Comparison of ENCODE assay signal across 9 cellular contexts in genomic region chr7:94301024-94301588, GRCh38.
DNase-seq lines count a peak whose midpoint lies in the region; ATAC-seq, FAIRE-seq and TF ChIP-seq lines count a peak whose summit lies in the region.
"Had no signal": no experiment of that assay in that cellular context is flagged by ENCODE, and none has a peak within 500 bp of the region (broad histone marks: within the 10 kb centered on the region; RNA-seq: fewer than 3 reads in every experiment).

No MANE protein-coding gene starts in this region.

- H3K36me3 Mint-ChIP-seq in WTC11: peaks cover 4% of the 10 kb centered on the region; the same call in 1 of the 2 replicates

- CTCF ChIA-PET in WTC11 (lab: Charles Lee): interaction anchor here (0.6 to 11.6 kb wide), 9 partner anchors 10 to 1389 kb away, joined by 3 to 142 read pairs (median 4); partner anchors contain the start of gene COL1A2

- no peaks in the 10 kb centered on the region for H3K9me3 ChIP-seq in right atrium auricular region

- no peaks in the 10 kb centered on the region for H3K36me3 ChIP-seq in right atrium auricular region

- peaks cover 0 to 20% of the 10 kb centered on the region in 2 donors for H3K4me1 ChIP-seq in right atrium auricular region

- FAIRE-seq in H54 (lab: Jason Lieb, UNC): peak; percentile 94

- H3K4me3 ChIP-seq in right atrium auricular region (no peak overlapping the region), skeletal muscle cell (ENCODE audit: low read depth, low read length) (peak overlapping the region; percentile 12)

- TF ChIP-seq CTCF in WTC11 (IDR thresholded peaks at IDR 0.05) (no peak), right atrium auricular region (IDR thresholded peaks at IDR 0.05) (no peak)

- no peaks in the 10 kb centered on the region for H3K27me3 Mint-ChIP-seq in WTC11 (ENCODE audit: low read depth)

- H3K4me1 Mint-ChIP-seq in WTC11: peaks cover 47% of the 10 kb centered on the region

- H3K27ac Mint-ChIP-seq in WTC11: peak overlapping the region; percentile 84

- 0 out of 2 replicates have a peak, but pooled peaks have one; percentile 32 for TF ChIP-seq POLR2A in H54 (IDR thresholded peaks at IDR 0.05; ENCODE audit: low read depth, low read length)

- H3K4me3 Mint-ChIP-seq in WTC11: peak overlapping the region; percentile 42; the same call in 1 of the 2 replicates

- peaks cover 8% of the 10 kb centered on the region for H3K9me3 Mint-ChIP-seq in WTC11

- ATAC-seq in WTC11 (peak; percentile 99), HG02763 (IDR thresholded peaks at IDR 0.05; ENCODE audit: unreplicated experiment) (no peak), GM18870 (IDR thresholded peaks at IDR 0.05; ENCODE audit: unreplicated experiment) (no peak)

- DNase-seq in H54 (ENCODE audit: insufficient read length, low spot score) (peak; percentile 69), WTC11 (ENCODE audit: low spot score) (peak; percentile 65), right atrium auricular region (ENCODE audit: low spot score) (peak; percentile 85), skeletal muscle cell (ENCODE audit: low read depth) (peak; percentile 98), T-helper 1 cell (no peak), AML-193 (lab: John Stamatoyannopoulos, UW) (no peak)

- H3K27me3 ChIP-seq in right atrium auricular region: no peaks in the 10 kb centered on the region

- peak overlapping the region; percentile 63 to 75 for H3K27ac ChIP-seq in right atrium auricular region
- H3K27ac ChIP-seq: HL-60 had no signal

- POLR2A ChIA-PET in WTC11 (lab: Charles Lee): interaction anchor here (0.6 to 1.1 kb wide), 3 partner anchors 12 to 341 kb away, joined by 3 to 5 read pairs (median 4); partner anchors contain the start of gene COL1A2

TF ChIP-seq in WTC11, 78 proteins besides CTCF, POLR2A, EP300 and RAD21:
- TF ChIP-seq, protein P1, sequence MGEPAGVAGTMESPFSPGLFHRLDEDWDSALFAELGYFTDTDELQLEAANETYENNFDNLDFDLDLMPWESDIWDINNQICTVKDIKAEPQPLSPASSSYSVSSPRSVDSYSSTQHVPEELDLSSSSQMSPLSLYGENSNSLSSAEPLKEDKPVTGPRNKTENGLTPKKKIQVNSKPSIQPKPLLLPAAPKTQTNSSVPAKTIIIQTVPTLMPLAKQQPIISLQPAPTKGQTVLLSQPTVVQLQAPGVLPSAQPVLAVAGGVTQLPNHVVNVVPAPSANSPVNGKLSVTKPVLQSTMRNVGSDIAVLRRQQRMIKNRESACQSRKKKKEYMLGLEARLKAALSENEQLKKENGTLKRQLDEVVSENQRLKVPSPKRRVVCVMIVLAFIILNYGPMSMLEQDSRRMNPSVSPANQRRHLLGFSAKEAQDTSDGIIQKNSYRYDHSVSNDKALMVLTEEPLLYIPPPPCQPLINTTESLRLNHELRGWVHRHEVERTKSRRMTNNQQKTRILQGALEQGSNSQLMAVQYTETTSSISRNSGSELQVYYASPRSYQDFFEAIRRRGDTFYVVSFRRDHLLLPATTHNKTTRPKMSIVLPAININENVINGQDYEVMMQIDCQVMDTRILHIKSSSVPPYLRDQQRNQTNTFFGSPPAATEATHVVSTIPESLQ (CRISPR knock-in tag; IDR thresholded peaks at IDR 0.05): no peak
- TF ChIP-seq ZNF138 (CRISPR knock-in tag; conservative IDR thresholded peaks at IDR 0.05): no peak
- TF ChIP-seq NR2C2 (CRISPR knock-in tag; IDR thresholded peaks at IDR 0.05): no peak
- no peak for TF ChIP-seq SMAD3 (CRISPR knock-in tag; IDR thresholded peaks at IDR 0.05; ENCODE audit: borderline replicate concordance)
- TF ChIP-seq, protein P2, sequence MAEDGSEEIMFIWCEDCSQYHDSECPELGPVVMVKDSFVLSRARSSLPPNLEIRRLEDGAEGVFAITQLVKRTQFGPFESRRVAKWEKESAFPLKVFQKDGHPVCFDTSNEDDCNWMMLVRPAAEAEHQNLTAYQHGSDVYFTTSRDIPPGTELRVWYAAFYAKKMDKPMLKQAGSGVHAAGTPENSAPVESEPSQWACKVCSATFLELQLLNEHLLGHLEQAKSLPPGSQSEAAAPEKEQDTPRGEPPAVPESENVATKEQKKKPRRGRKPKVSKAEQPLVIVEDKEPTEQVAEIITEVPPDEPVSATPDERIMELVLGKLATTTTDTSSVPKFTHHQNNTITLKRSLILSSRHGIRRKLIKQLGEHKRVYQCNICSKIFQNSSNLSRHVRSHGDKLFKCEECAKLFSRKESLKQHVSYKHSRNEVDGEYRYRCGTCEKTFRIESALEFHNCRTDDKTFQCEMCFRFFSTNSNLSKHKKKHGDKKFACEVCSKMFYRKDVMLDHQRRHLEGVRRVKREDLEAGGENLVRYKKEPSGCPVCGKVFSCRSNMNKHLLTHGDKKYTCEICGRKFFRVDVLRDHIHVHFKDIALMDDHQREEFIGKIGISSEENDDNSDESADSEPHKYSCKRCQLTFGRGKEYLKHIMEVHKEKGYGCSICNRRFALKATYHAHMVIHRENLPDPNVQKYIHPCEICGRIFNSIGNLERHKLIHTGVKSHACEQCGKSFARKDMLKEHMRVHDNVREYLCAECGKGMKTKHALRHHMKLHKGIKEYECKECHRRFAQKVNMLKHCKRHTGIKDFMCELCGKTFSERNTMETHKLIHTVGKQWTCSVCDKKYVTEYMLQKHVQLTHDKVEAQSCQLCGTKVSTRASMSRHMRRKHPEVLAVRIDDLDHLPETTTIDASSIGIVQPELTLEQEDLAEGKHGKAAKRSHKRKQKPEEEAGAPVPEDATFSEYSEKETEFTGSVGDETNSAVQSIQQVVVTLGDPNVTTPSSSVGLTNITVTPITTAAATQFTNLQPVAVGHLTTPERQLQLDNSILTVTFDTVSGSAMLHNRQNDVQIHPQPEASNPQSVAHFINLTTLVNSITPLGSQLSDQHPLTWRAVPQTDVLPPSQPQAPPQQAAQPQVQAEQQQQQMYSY (CRISPR knock-in tag; IDR thresholded peaks at IDR 0.05): no peak
- TF ChIP-seq ZNF263 (CRISPR knock-in tag; IDR thresholded peaks at IDR 0.05; ENCODE audit: low read depth): no peak
- no peak for TF ChIP-seq ZSCAN18 (CRISPR knock-in tag; IDR thresholded peaks at IDR 0.05)
- no peak for TF ChIP-seq IRF2 (CRISPR knock-in tag; IDR thresholded peaks at IDR 0.05; ENCODE audit: borderline replicate concordance, low read depth)
- no peak for TF ChIP-seq NR3C1 (CRISPR knock-in tag; conservative IDR thresholded peaks at IDR 0.05; ENCODE audit: low read depth)
- TF ChIP-seq PRRX2 (CRISPR knock-in tag; IDR thresholded peaks at IDR 0.05): no peak
- no peak for TF ChIP-seq SMAD4 (CRISPR knock-in tag; IDR thresholded peaks at IDR 0.05)

Comparison
In these comparisons a context has a peak if more than half of its experiments do, and no peak if none do; other contexts are left out.
1. DNase-seq: peak in H54 (single experiment), WTC11 (single experiment), right atrium auricular region (single experiment) and skeletal muscle cell (single experiment); none in T-helper 1 cell (0 of 5) and AML-193 (0 of 2).